ENCODE assay signal across 1 cellular context in genomic region chr7:115410972-115411686, GRCh38.
A peak's percentile ranks its signal among the peaks of the same experiment; 100 is the strongest.
TF ChIP-seq lines count a peak whose summit lies in the region.

No MANE protein-coding gene starts in this region.

TF ChIP-seq in GM12878, 131 proteins besides CTCF, POLR2A, EP300 and RAD21 (continued from another document and continues in another):
- TF ChIP-seq USF2 (IDR thresholded peaks at IDR 0.05; ENCODE audit: borderline replicate concordance, low read depth, low read length) (no peak), JUND (IDR thresholded peaks at IDR 0.05; ENCODE audit: low read depth, low read length) (no peak), BACH1 (IDR thresholded peaks at IDR 0.05; ENCODE audit: borderline replicate concordance) (no peak), TARDBP (IDR thresholded peaks at IDR 0.05; ENCODE audit: borderline replicate concordance) (no peak), MYC (IDR thresholded peaks at IDR 0.05; ENCODE audit: insufficient read depth, insufficient read length, insufficient replicate concordance, low read length, severe bottlenecking) (no peak), ZNF622 (IDR thresholded peaks at IDR 0.05) (no peak), REST (IDR thresholded peaks at IDR 0.05; ENCODE audit: low read depth, low read length) (no peak), BCLAF1 (IDR thresholded peaks at IDR 0.05) (no peak), ZNF384 (IDR thresholded peaks at IDR 0.05; ENCODE audit: borderline replicate concordance, low read depth, low read length) (peak; percentile 72), ELK1 (IDR thresholded peaks at IDR 0.05; ENCODE audit: low read depth, low read length) (no peak), ZNF274 (IDR thresholded peaks at IDR 0.05; ENCODE audit: insufficient read depth, insufficient read length) (no peak), CHD1 (IDR thresholded peaks at IDR 0.05; ENCODE audit: low read depth, low read length) (no peak), TAF1 (IDR thresholded peaks at IDR 0.05; ENCODE audit: borderline replicate concordance, low read depth, low read length) (no peak), SREBF1 (IDR thresholded peaks at IDR 0.05; ENCODE audit: low read length) (no peak), MYB (IDR thresholded peaks at IDR 0.05; ENCODE audit: borderline replicate concordance, low read depth, low read length) (no peak), RFX5 (IDR thresholded peaks at IDR 0.05; ENCODE audit: low read depth, low read length) (no peak), JUNB (IDR thresholded peaks at IDR 0.05) (no peak), POLR2AphosphoS2 (IDR thresholded peaks at IDR 0.05; ENCODE audit: low read depth, low read length) (no peak), CEBPB (IDR thresholded peaks at IDR 0.05; ENCODE audit: borderline replicate concordance in 1 of 2, low read depth in 2 of 2, low read length in 2 of 2) (no peak), CEBPZ (IDR thresholded peaks at IDR 0.05; ENCODE audit: low read depth, low read length) (no peak), POLR2AphosphoS5 (IDR thresholded peaks at IDR 0.05; ENCODE audit: low read length) (no peak), PAX5 (IDR thresholded peaks at IDR 0.05; ENCODE audit: borderline replicate concordance, low read depth, low read length) (no peak), SMC3 (IDR thresholded peaks at IDR 0.05; ENCODE audit: borderline replicate concordance, low read length) (no peak), SMAD1 (IDR thresholded peaks at IDR 0.05; ENCODE audit: low read depth, partially characterized antibody) (no peak), ZNF24 (IDR thresholded peaks at IDR 0.05) (peak; percentile 69), POU2F2 (IDR thresholded peaks at IDR 0.05; ENCODE audit: borderline replicate concordance, low read depth, low read length) (no peak), CUX1 (IDR thresholded peaks at IDR 0.05; ENCODE audit: insufficient replicate concordance, low read depth, low read length) (no peak), NKRF (conservative IDR thresholded peaks at IDR 0.05) (no peak), PAX8 (IDR thresholded peaks at IDR 0.05) (no peak), BMI1 (IDR thresholded peaks at IDR 0.05; ENCODE audit: borderline replicate concordance) (peak; percentile 51; the same call in 1 of the 2 replicates), RAD51 (IDR thresholded peaks at IDR 0.05) (no peak), SPI1 (IDR thresholded peaks at IDR 0.05; ENCODE audit: borderline replicate concordance, insufficient read depth, low read depth, low read length) (peak; percentile 93), MXI1 (IDR thresholded peaks at IDR 0.05; ENCODE audit: low read depth, low read length) (no peak), EZH2 (IDR thresholded peaks at IDR 0.05; ENCODE audit: borderline replicate concordance, control insufficient read depth, low read depth, low read length) (no peak), BCL11A (IDR thresholded peaks at IDR 0.05; ENCODE audit: low read depth, low read length) (no peak), MEF2B (IDR thresholded peaks at IDR 0.05; ENCODE audit: partially characterized antibody, poor library complexity, severe bottlenecking) (no peak), PBX3 (IDR thresholded peaks at IDR 0.05; ENCODE audit: insufficient replicate concordance, low read depth, low read length) (no peak), BHLHE40 (IDR thresholded peaks at IDR 0.05; ENCODE audit: borderline replicate concordance in 1 of 2, low read depth in 2 of 2, low read length in 1 of 2) (peak in 1 of 2 experiments; percentile 44; a peak in 1 of 4 replicates), NFXL1 (IDR thresholded peaks at IDR 0.05; ENCODE audit: borderline replicate concordance) (no peak), SMAD5 (IDR thresholded peaks at IDR 0.05; ENCODE audit: low read depth) (no peak), MTA3 (IDR thresholded peaks at IDR 0.05; ENCODE audit: borderline replicate concordance, low read length) (no peak), NFYA (IDR thresholded peaks at IDR 0.05; ENCODE audit: borderline replicate concordance, low read depth, low read length) (no peak)
